1 cellular context compared by ENCODE assay signal in the genomic region with DNA sequence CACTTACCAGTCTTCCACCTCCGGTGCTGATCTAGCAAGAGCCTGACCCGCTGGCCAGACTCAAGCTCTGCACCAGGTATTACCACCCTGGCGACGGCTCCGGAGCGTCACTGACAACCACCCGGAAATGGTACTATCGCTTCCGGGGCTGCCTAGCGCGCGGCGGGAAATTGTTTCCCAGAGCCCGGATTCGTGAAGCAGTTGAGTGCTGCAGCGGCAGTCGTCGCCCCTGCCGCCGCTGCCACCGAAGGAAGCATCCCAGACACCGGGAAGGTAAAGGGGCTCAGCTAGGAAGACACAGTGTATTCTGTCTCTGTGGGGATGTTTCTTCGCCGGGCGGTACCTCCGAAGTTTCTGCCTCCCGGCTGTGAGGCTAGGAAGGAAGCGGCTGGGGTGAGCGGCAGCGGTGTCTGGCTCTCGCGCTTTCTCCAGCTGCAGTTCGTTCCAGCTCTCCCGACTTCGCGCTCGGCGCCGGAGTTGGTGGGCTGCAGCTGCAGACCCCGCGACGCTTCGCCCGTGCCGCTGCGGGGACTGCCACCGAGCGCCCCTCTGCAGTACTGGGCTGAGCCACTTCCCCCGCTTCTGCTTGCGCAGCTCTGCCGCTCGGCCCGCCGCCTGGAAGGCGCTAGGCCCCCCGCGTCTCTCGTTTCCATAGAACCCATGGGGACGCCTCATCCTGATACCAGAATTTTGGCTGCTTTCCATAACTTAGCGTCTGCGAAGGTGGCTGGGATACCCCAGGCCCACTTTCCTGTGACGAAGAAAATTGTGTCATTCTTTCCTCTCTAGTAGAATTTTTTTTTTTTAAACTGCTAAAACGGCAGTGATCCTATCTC.
TF ChIP-seq lines count a peak whose summit lies in the region.

A gene with protein sequence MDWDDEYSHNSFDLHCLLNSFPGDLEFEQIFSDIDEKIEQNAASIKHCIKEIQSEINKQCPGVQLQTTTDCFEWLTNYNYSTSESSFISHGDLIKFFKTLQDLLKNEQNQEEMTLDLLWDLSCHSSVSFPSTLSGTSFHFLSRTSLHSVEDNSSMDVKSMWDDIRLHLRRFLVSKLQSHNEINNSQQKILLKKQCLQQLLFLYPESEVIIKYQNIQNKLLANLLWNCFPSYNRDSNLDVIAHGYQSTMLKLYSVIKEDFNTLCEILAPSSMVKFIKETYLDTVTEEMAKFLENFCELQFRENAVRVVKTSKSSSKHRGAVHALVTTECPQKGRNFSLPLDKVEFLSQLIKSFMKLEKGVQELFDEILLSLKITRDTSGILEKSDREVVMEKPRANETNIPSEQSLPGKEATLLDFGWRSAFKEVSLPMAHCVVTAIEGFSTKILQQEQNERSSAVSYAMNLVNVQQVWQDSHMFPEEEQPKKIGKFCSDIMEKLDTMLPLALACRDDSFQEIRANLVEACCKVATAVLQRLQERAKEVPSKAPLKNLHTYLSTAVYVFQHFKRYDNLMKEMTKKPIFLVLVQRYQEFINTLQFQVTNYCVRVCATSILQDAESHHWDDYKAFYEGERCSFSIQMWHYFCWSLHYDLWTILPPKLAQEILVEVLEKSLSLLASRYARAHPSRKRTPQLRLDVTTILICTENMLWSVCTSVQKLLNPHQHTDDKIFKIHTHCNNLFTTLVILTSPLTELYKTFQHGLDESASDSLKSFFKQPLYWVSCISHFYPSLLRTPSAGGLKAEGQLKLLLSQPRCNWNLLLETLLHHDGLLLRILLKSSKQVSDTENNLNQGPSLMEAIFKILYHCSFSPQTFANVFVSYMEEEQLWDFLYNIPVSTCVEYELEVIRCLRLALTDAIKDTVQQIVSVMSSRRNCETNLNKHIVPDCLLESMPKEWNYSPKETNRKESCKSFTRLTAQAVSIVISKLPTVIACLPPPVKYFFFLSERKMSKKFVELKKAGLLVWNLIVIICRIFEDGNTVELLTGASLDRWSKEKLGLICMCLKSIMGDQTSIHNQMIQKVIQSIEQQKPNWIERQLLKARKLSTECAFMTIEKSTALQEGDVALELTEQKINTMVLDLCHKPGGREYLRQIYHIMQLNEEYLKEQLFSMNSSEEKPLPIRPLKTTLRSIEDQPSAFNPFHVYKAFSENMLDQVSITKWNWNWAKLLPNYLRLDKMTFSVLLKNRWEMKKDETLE (N-terminal part only) (minus strand): TSS at position 112 of the 836 bp plus-strand sequence. CDS start 81,478 bp downstream, outside the sequence.
Gene SLF1 (plus strand): TSS at position 177 of the 836 bp plus-strand sequence. CDS start 10,142 bp downstream, outside the sequence.

TF ChIP-seq in HepG2, 621 proteins besides CTCF, POLR2A, EP300 and RAD21 (continued from another document and continues in another):
- TF ChIP-seq NRL (CRISPR knock-in tag; IDR thresholded peaks at IDR 0.05; ENCODE audit: borderline replicate concordance) (peak; percentile 73; the same call in 1 of the 2 replicates), KLF11 (CRISPR knock-in tag; IDR thresholded peaks at IDR 0.05) (no peak), ZNF275 (CRISPR knock-in tag; IDR thresholded peaks at IDR 0.05; ENCODE audit: borderline replicate concordance) (peak; percentile 82), TEAD2 (CRISPR knock-in tag; IDR thresholded peaks at IDR 0.05) (no peak), ETV5 (CRISPR knock-in tag; IDR thresholded peaks at IDR 0.05; ENCODE audit: borderline replicate concordance) (no peak), ZNF570 (CRISPR knock-in tag; IDR thresholded peaks at IDR 0.05; ENCODE audit: borderline replicate concordance) (no peak), CENPX (CRISPR knock-in tag; IDR thresholded peaks at IDR 0.05) (no peak), SRSF9 (IDR thresholded peaks at IDR 0.05; ENCODE audit: borderline replicate concordance, insufficient read depth, low read depth, low read length, poor library complexity, severe bottlenecking) (no peak), ZBTB42 (CRISPR knock-in tag; IDR thresholded peaks at IDR 0.05) (peak; percentile 49; the same call in 1 of the 2 replicates), ADNP (CRISPR knock-in tag; IDR thresholded peaks at IDR 0.05) (no peak), ZSCAN9 (CRISPR knock-in tag; IDR thresholded peaks at IDR 0.05; ENCODE audit: borderline replicate concordance) (no peak; the same call in 1 of the 2 replicates), TBX2 (CRISPR knock-in tag; IDR thresholded peaks at IDR 0.05; ENCODE audit: borderline replicate concordance) (no peak), GTF2F1 (IDR thresholded peaks at IDR 0.05; ENCODE audit: low read length) (no peak), ZNF383 (CRISPR knock-in tag; IDR thresholded peaks at IDR 0.05; ENCODE audit: borderline replicate concordance) (no peak), ZNF253 (CRISPR knock-in tag; IDR thresholded peaks at IDR 0.05; ENCODE audit: borderline replicate concordance) (no peak), ZFY (CRISPR knock-in tag; IDR thresholded peaks at IDR 0.05) (peak; percentile 83), DR1 (CRISPR knock-in tag; IDR thresholded peaks at IDR 0.05) (no peak), ZNF589 (CRISPR knock-in tag; conservative IDR thresholded peaks at IDR 0.05) (no peak), ARNT (IDR thresholded peaks at IDR 0.05) (no peak), RARA (CRISPR knock-in tag; IDR thresholded peaks at IDR 0.05) (no peak), NR2F1 (CRISPR knock-in tag; IDR thresholded peaks at IDR 0.05) (no peak), ZNF614 (CRISPR knock-in tag; IDR thresholded peaks at IDR 0.05; ENCODE audit: borderline replicate concordance) (peak; percentile 49; the same call in 1 of the 2 replicates), SIN3B (IDR thresholded peaks at IDR 0.05; ENCODE audit: low read length) (peak; percentile 89), NFKB2 (CRISPR knock-in tag; IDR thresholded peaks at IDR 0.05; ENCODE audit: borderline replicate concordance) (peak; percentile 51; the same call in 1 of the 2 replicates), ZNF83 (CRISPR knock-in tag; IDR thresholded peaks at IDR 0.05; ENCODE audit: borderline replicate concordance) (no peak), ZBTB20 (CRISPR knock-in tag; IDR thresholded peaks at IDR 0.05; ENCODE audit: borderline replicate concordance, low read depth) (no peak), ZBTB3 (CRISPR knock-in tag; IDR thresholded peaks at IDR 0.05; ENCODE audit: borderline replicate concordance, low read depth) (0 out of 2 replicates have a peak, but pooled peaks have one; percentile 14), SNAPC2 (CRISPR knock-in tag; IDR thresholded peaks at IDR 0.05) (no peak), RBAK (CRISPR knock-in tag; IDR thresholded peaks at IDR 0.05) (no peak), TOE1 (CRISPR knock-in tag; IDR thresholded peaks at IDR 0.05) (no peak), TCF7L2 (IDR thresholded peaks at IDR 0.05; ENCODE audit: low read depth, low read length) (no peak), HOXA3 (CRISPR knock-in tag; IDR thresholded peaks at IDR 0.05) (peak; percentile 69), MBNL3 (CRISPR knock-in tag; conservative IDR thresholded peaks at IDR 0.05) (no peak), RFXANK (CRISPR knock-in tag; IDR thresholded peaks at IDR 0.05) (no peak), DNMT1 (CRISPR knock-in tag; IDR thresholded peaks at IDR 0.05) (no peak), ZNF276 (CRISPR knock-in tag; IDR thresholded peaks at IDR 0.05; ENCODE audit: low read depth) (no peak), GABPB1 (CRISPR knock-in tag; IDR thresholded peaks at IDR 0.05) (peak; percentile 100), SOX5 (CRISPR knock-in tag; IDR thresholded peaks at IDR 0.05; ENCODE audit: borderline replicate concordance) (no peak), ZFP36L2 (CRISPR knock-in tag; IDR thresholded peaks at IDR 0.05) (no peak), ELF4 (CRISPR knock-in tag; IDR thresholded peaks at IDR 0.05; ENCODE audit: borderline replicate concordance) (no peak), ZNF577 (CRISPR knock-in tag; IDR thresholded peaks at IDR 0.05; ENCODE audit: borderline replicate concordance, low read depth) (0 out of 2 replicates have a peak, but pooled peaks have one; percentile 41), KDM5A (IDR thresholded peaks at IDR 0.05; ENCODE audit: borderline replicate concordance, low read length) (peak; percentile 81), DMTF1 (CRISPR knock-in tag; IDR thresholded peaks at IDR 0.05) (no peak), KMT2A (CRISPR knock-in tag; IDR thresholded peaks at IDR 0.05) (peak; percentile 100), TERF1 (CRISPR knock-in tag; IDR thresholded peaks at IDR 0.05) (no peak), ATRX (CRISPR knock-in tag; IDR thresholded peaks at IDR 0.05; ENCODE audit: borderline replicate concordance) (no peak), ZC3H13 (CRISPR knock-in tag; IDR thresholded peaks at IDR 0.05) (0 out of 2 replicates have a peak, but pooled peaks have one; percentile 13), PHB2 (IDR thresholded peaks at IDR 0.05; ENCODE audit: partially characterized antibody) (no peak), MATR3 (CRISPR knock-in tag; IDR thresholded peaks at IDR 0.05) (no peak)
- TF ChIP-seq, protein P1, sequence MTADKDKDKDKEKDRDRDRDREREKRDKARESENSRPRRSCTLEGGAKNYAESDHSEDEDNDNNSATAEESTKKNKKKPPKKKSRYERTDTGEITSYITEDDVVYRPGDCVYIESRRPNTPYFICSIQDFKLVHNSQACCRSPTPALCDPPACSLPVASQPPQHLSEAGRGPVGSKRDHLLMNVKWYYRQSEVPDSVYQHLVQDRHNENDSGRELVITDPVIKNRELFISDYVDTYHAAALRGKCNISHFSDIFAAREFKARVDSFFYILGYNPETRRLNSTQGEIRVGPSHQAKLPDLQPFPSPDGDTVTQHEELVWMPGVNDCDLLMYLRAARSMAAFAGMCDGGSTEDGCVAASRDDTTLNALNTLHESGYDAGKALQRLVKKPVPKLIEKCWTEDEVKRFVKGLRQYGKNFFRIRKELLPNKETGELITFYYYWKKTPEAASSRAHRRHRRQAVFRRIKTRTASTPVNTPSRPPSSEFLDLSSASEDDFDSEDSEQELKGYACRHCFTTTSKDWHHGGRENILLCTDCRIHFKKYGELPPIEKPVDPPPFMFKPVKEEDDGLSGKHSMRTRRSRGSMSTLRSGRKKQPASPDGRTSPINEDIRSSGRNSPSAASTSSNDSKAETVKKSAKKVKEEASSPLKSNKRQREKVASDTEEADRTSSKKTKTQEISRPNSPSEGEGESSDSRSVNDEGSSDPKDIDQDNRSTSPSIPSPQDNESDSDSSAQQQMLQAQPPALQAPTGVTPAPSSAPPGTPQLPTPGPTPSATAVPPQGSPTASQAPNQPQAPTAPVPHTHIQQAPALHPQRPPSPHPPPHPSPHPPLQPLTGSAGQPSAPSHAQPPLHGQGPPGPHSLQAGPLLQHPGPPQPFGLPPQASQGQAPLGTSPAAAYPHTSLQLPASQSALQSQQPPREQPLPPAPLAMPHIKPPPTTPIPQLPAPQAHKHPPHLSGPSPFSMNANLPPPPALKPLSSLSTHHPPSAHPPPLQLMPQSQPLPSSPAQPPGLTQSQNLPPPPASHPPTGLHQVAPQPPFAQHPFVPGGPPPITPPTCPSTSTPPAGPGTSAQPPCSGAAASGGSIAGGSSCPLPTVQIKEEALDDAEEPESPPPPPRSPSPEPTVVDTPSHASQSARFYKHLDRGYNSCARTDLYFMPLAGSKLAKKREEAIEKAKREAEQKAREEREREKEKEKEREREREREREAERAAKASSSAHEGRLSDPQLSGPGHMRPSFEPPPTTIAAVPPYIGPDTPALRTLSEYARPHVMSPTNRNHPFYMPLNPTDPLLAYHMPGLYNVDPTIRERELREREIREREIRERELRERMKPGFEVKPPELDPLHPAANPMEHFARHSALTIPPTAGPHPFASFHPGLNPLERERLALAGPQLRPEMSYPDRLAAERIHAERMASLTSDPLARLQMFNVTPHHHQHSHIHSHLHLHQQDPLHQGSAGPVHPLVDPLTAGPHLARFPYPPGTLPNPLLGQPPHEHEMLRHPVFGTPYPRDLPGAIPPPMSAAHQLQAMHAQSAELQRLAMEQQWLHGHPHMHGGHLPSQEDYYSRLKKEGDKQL (CRISPR knock-in tag; IDR thresholded peaks at IDR 0.05; ENCODE audit: low read depth): no peak
